ENCODE assay signal across 6 cellular contexts in genomic region chr17:75854881-75855309, GRCh38. TPM values are rescaled to one million over a fixed set of nuclear protein-coding genes. Genes with fewer than 3 reads are reported as not detected.
DNase-seq lines count a peak whose midpoint lies in the region; ATAC-seq and TF ChIP-seq lines count a peak whose summit lies in the region.

No MANE protein-coding gene starts in this region.

- H3K4me1 ChIP-seq in psoas muscle, result peaks cover 45% of the 10 kb centered on the region

- H3K27me3 ChIP-seq in dorsolateral prefrontal cortex, result no peaks in the 10 kb centered on the region
- H3K27me3 ChIP-seq in psoas muscle (ENCODE audit: insufficient read depth in 3 of 3, low read length in 2 of 3), result no peaks in the 10 kb centered on the region

- peaks cover 0 to 27% of the 10 kb centered on the region in 2 donors for H3K36me3 ChIP-seq in psoas muscle (ENCODE audit: insufficient read depth in 1 of 2, low read depth in 1 of 2)

- H3K27ac ChIP-seq in dorsolateral prefrontal cortex (peak overlapping the region; percentile 30 to 100 (median 96)), psoas muscle (peak overlapping the region; percentile 98)

- intact Hi-C loops in dorsolateral prefrontal cortex (cut with DNase I), result loop anchor here (1.0 to 2.0 kb wide), 3 partner anchors 22 to 70 kb away; partner anchors contain the start of genes UNK (in 2 of the 2) and TRIM65 (in 1 of the 2)
- intact Hi-C loops in psoas muscle (cut with DNase I), result loop anchor here (2.0 to 5.0 kb wide), 3 partner anchors 22 to 42 kb away; partner anchors contain the start of gene TRIM65 (in 1 of the 2)

- TF ChIP-seq CTCF in HFF-Myc (IDR thresholded peaks at IDR 0.05; ENCODE audit: low read depth, low read length, missing control alignments), result no peak
- peak in 4 of 56 donors; percentile 12 to 31 (median 26) for TF ChIP-seq CTCF in dorsolateral prefrontal cortex (IDR thresholded peaks at IDR 0.05 in 54 of 56, conservative IDR thresholded peaks at IDR 0.05 in 2 of 56; ENCODE audit: low read depth in 1 of 56, partially characterized antibody in 56 of 56)
- TF ChIP-seq CTCF in psoas muscle (IDR thresholded peaks at IDR 0.05), result no peak

- ATAC-seq in psoas muscle, result peak; percentile 7 to 35 (median 27)
- no peak for ATAC-seq in HG02870 (IDR thresholded peaks at IDR 0.05; ENCODE audit: unreplicated experiment)

- no peak for DNase-seq in HFF-Myc (ENCODE audit: extremely low read depth, low read depth)
- DNase-seq in dorsolateral prefrontal cortex, result peak in 2 of 10 donors; percentile 62 to 67
- DNase-seq in psoas muscle, result peak in 1 of 2 donors; percentile 73
- no peak for DNase-seq in NCI-H1930 (lab: John Stamatoyannopoulos, UW)
- DNase-seq in NCI-H510A (lab: John Stamatoyannopoulos, UW), result no peak

- WGBS in psoas muscle, 3 donors, result 0 to 1% (median 0%) methylated on average over 19 of the region's 19 CpGs

- H3K4me3 ChIP-seq in HFF-Myc (replicated peaks; ENCODE audit: low read depth, low read length) (peak overlapping the region; percentile 88), dorsolateral prefrontal cortex (peak overlapping the region; percentile 58 to 100 (median 93)), psoas muscle (peak overlapping the region; percentile 86)

- no peaks in the 10 kb centered on the region for H3K9me3 ChIP-seq in psoas muscle

RNA-seq across cellular contexts. Expression of gene WBP2, which starts 0.2 kb away (rescaled TPM):
- total RNA-seq in dorsolateral prefrontal cortex (100 to 1,000 TPM; 311 to 523 (median 421) TPM), psoas muscle (100 to 1,000 TPM; 109 to 278 (median 164) TPM)
- 100 to 1,000 TPM; 115 to 174 (median 149) TPM for polyA plus RNA-seq in psoas muscle

RNA-seq across cellular contexts. Expression of gene UNC13D, which starts 10.7 kb away (rescaled TPM):
- total RNA-seq in dorsolateral prefrontal cortex (10 to 100 TPM in 85 of 120 experiments, 1 to 10 TPM in 35; 3.9 to 40.2 (median 13.0) TPM), psoas muscle (10 to 100 TPM in 1 of 4 donors, 1 to 10 TPM in 3; 5.1 to 12.8 (median 7.2) TPM)
- 1 to 10 TPM; 1.7 to 3.7 (median 2.2) TPM for polyA plus RNA-seq in psoas muscle

RNA-seq across cellular contexts. Expression of gene TRIM47, which starts 23.5 kb away (rescaled TPM):
- total RNA-seq in dorsolateral prefrontal cortex (100 to 1,000 TPM in 3 of 120 experiments, 10 to 100 TPM in 117; 19.7 to 109 (median 43.9) TPM), psoas muscle (10 to 100 TPM in 3 of 4 donors, 1 to 10 TPM in 1; 8.9 to 16.0 (median 10.9) TPM)
- 10 to 100 TPM in 2 of 3 donors, 1 to 10 TPM in 1; 8.4 to 17.1 (median 10.9) TPM for polyA plus RNA-seq in psoas muscle

RNA-seq across cellular contexts. Expression of gene TRIM65, which starts 41.9 kb away (rescaled TPM):
- total RNA-seq in dorsolateral prefrontal cortex (10 to 100 TPM; 11.9 to 37.4 (median 20.2) TPM), psoas muscle (10 to 100 TPM in 2 of 4 donors, 1 to 10 TPM in 2; 9.2 to 10.3 (median 9.7) TPM)
- 10 to 100 TPM in 1 of 3 donors, 1 to 10 TPM in 2; 9.0 to 14.8 (median 9.0) TPM for polyA plus RNA-seq in psoas muscle

RNA-seq across cellular contexts. Expression of gene MRPL38, which starts 49.8 kb away (rescaled TPM):
- 100 to 1,000 TPM in 56 of 120 experiments, 10 to 100 TPM in 64; 65.1 to 138 (median 98.8) TPM for total RNA-seq in dorsolateral prefrontal cortex
- 100 to 1,000 TPM; 107 to 168 (median 125) TPM for total RNA-seq in psoas muscle
- polyA plus RNA-seq in psoas muscle, result 100 to 1,000 TPM; 104 to 115 (median 107) TPM
